Comparison of ENCODE assay signal across 1 cellular context in the genomic region with DNA sequence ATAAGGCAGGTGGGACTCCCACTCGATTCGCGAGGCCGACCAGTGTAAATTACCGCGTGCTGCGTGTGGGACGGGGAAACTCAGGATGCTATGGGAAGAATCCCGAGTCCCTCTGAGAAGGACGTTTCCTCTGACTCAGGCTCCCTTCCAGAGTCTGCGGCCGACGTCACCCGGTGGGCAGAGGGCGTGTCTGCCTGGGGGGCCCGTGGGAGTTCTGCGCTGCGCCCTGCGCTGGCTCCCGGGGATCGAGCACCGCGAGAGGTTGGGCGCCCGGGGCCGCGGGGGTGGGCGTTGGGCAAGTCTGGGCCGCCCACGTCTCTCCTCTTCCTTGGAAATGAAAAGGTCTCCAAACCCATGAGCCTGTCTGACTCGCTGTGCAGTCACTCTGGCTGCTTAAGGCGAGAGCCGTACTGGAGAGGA.
TF ChIP-seq lines count a peak whose summit lies in the region.

No MANE protein-coding gene starts in this region.

TF ChIP-seq in HEK293, 187 proteins besides CTCF, POLR2A, EP300 and RAD21 (continued from another document and continues in another):
- TF ChIP-seq ZNF548 (tag by site-specific recombination; IDR thresholded peaks at IDR 0.05) (no peak), ZNF658 (tag by site-specific recombination; IDR thresholded peaks at IDR 0.05) (no peak), ZNF19 (tag by site-specific recombination; IDR thresholded peaks at IDR 0.05; ENCODE audit: low read depth) (no peak), ZNF792 (tag by site-specific recombination; IDR thresholded peaks at IDR 0.05) (no peak), ZNF132 (tag by site-specific recombination; IDR thresholded peaks at IDR 0.05; ENCODE audit: borderline replicate concordance) (no peak), ZNF777 (tag by site-specific recombination; IDR thresholded peaks at IDR 0.05; ENCODE audit: borderline replicate concordance) (no peak), GLIS2 (tag by site-specific recombination; IDR thresholded peaks at IDR 0.05) (peak; percentile 87), MEIS1 (CRISPR knock-in tag; IDR thresholded peaks at IDR 0.05; ENCODE audit: borderline replicate concordance) (no peak), ZNF223 (tag by site-specific recombination; IDR thresholded peaks at IDR 0.05) (no peak), ZNF184 (tag by site-specific recombination; IDR thresholded peaks at IDR 0.05) (no peak), ZNF140 (tag by site-specific recombination; IDR thresholded peaks at IDR 0.05) (no peak), ZNF2 (tag by site-specific recombination; IDR thresholded peaks at IDR 0.05) (no peak), ZNF768 (tag by site-specific recombination; IDR thresholded peaks at IDR 0.05) (no peak), ZNF121 (tag by site-specific recombination; IDR thresholded peaks at IDR 0.05) (no peak), KLF8 (tag by site-specific recombination; IDR thresholded peaks at IDR 0.05) (no peak), ZBTB48 (tag by site-specific recombination; IDR thresholded peaks at IDR 0.05) (0 out of 2 replicates have a peak, but pooled peaks have one; percentile 9), ZNF394 (tag by site-specific recombination; IDR thresholded peaks at IDR 0.05; ENCODE audit: borderline replicate concordance) (no peak), ZNF76 (tag by site-specific recombination; IDR thresholded peaks at IDR 0.05; ENCODE audit: borderline replicate concordance, low read depth) (0 out of 2 replicates have a peak, but pooled peaks have one; percentile 9), BCL11A (tag by site-specific recombination; IDR thresholded peaks at IDR 0.05; ENCODE audit: low read depth) (no peak), HOXC10 (CRISPR knock-in tag; IDR thresholded peaks at IDR 0.05) (no peak), ZEB2 (tag by site-specific recombination; IDR thresholded peaks at IDR 0.05) (no peak), ZNF664 (tag by site-specific recombination; IDR thresholded peaks at IDR 0.05) (no peak), ZNF791 (tag by site-specific recombination; IDR thresholded peaks at IDR 0.05) (no peak), ZFP3 (tag by site-specific recombination; IDR thresholded peaks at IDR 0.05; ENCODE audit: low read depth) (no peak), ZNF155 (tag by site-specific recombination; IDR thresholded peaks at IDR 0.05) (no peak), OVOL3 (tag by site-specific recombination; IDR thresholded peaks at IDR 0.05) (no peak), ZNF214 (tag by site-specific recombination; IDR thresholded peaks at IDR 0.05; ENCODE audit: borderline replicate concordance) (no peak), ZNF701 (tag by site-specific recombination; IDR thresholded peaks at IDR 0.05) (no peak), ZBTB8A (tag by site-specific recombination; IDR thresholded peaks at IDR 0.05) (peak; percentile 66), ZNF146 (tag by site-specific recombination; IDR thresholded peaks at IDR 0.05) (no peak), MZF1 (tag by site-specific recombination; IDR thresholded peaks at IDR 0.05; ENCODE audit: borderline replicate concordance) (no peak), SP2 (tag by site-specific recombination; IDR thresholded peaks at IDR 0.05) (peak; percentile 53; the same call in 1 of the 2 replicates), ZSCAN16 (tag by site-specific recombination; IDR thresholded peaks at IDR 0.05) (no peak), ZNF560 (tag by site-specific recombination; IDR thresholded peaks at IDR 0.05; ENCODE audit: borderline replicate concordance) (no peak), ZNF416 (tag by site-specific recombination; IDR thresholded peaks at IDR 0.05) (no peak), ZNF248 (tag by site-specific recombination; IDR thresholded peaks at IDR 0.05) (no peak), ZNF274 (IDR thresholded peaks at IDR 0.05; ENCODE audit: low read length) (no peak), ZNF274 (tag by site-specific recombination; IDR thresholded peaks at IDR 0.05; ENCODE audit: borderline replicate concordance) (no peak)
- TF ChIP-seq, protein P1, sequence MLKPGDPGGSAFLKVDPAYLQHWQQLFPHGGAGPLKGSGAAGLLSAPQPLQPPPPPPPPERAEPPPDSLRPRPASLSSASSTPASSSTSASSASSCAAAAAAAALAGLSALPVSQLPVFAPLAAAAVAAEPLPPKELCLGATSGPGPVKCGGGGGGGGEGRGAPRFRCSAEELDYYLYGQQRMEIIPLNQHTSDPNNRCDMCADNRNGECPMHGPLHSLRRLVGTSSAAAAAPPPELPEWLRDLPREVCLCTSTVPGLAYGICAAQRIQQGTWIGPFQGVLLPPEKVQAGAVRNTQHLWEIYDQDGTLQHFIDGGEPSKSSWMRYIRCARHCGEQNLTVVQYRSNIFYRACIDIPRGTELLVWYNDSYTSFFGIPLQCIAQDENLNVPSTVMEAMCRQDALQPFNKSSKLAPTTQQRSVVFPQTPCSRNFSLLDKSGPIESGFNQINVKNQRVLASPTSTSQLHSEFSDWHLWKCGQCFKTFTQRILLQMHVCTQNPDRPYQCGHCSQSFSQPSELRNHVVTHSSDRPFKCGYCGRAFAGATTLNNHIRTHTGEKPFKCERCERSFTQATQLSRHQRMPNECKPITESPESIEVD (tag by site-specific recombination; IDR thresholded peaks at IDR 0.05), result no peak
- TF ChIP-seq, protein P2, sequence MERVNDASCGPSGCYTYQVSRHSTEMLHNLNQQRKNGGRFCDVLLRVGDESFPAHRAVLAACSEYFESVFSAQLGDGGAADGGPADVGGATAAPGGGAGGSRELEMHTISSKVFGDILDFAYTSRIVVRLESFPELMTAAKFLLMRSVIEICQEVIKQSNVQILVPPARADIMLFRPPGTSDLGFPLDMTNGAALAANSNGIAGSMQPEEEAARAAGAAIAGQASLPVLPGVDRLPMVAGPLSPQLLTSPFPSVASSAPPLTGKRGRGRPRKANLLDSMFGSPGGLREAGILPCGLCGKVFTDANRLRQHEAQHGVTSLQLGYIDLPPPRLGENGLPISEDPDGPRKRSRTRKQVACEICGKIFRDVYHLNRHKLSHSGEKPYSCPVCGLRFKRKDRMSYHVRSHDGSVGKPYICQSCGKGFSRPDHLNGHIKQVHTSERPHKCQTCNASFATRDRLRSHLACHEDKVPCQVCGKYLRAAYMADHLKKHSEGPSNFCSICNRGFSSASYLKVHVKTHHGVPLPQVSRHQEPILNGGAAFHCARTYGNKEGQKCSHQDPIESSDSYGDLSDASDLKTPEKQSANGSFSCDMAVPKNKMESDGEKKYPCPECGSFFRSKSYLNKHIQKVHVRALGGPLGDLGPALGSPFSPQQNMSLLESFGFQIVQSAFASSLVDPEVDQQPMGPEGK (tag by site-specific recombination; IDR thresholded peaks at IDR 0.05), result peak; percentile 44
- TF ChIP-seq, protein P3, sequence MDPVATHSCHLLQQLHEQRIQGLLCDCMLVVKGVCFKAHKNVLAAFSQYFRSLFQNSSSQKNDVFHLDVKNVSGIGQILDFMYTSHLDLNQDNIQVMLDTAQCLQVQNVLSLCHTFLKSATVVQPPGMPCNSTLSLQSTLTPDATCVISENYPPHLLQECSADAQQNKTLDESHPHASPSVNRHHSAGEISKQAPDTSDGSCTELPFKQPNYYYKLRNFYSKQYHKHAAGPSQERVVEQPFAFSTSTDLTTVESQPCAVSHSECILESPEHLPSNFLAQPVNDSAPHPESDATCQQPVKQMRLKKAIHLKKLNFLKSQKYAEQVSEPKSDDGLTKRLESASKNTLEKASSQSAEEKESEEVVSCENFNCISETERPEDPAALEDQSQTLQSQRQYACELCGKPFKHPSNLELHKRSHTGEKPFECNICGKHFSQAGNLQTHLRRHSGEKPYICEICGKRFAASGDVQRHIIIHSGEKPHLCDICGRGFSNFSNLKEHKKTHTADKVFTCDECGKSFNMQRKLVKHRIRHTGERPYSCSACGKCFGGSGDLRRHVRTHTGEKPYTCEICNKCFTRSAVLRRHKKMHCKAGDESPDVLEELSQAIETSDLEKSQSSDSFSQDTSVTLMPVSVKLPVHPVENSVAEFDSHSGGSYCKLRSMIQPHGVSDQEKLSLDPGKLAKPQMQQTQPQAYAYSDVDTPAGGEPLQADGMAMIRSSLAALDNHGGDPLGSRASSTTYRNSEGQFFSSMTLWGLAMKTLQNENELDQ (tag by site-specific recombination; IDR thresholded peaks at IDR 0.05; ENCODE audit: low read depth), result no peak
- TF ChIP-seq, protein P4, sequence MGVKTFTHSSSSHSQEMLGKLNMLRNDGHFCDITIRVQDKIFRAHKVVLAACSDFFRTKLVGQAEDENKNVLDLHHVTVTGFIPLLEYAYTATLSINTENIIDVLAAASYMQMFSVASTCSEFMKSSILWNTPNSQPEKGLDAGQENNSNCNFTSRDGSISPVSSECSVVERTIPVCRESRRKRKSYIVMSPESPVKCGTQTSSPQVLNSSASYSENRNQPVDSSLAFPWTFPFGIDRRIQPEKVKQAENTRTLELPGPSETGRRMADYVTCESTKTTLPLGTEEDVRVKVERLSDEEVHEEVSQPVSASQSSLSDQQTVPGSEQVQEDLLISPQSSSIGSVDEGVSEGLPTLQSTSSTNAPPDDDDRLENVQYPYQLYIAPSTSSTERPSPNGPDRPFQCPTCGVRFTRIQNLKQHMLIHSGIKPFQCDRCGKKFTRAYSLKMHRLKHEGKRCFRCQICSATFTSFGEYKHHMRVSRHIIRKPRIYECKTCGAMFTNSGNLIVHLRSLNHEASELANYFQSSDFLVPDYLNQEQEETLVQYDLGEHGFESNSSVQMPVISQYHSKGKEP (tag by site-specific recombination; IDR thresholded peaks at IDR 0.05), result no peak
- TF ChIP-seq, protein P5, sequence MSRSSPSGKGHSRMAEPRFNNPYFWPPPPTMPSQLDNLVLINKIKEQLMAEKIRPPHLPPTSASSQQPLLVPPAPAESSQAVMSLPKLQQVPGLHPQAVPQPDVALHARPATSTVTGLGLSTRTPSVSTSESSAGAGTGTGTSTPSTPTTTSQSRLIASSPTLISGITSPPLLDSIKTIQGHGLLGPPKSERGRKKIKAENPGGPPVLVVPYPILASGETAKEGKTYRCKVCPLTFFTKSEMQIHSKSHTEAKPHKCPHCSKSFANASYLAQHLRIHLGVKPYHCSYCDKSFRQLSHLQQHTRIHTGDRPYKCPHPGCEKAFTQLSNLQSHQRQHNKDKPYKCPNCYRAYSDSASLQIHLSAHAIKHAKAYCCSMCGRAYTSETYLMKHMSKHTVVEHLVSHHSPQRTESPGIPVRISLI (tag by site-specific recombination; IDR thresholded peaks at IDR 0.05), result no peak
- TF ChIP-seq, protein P6, sequence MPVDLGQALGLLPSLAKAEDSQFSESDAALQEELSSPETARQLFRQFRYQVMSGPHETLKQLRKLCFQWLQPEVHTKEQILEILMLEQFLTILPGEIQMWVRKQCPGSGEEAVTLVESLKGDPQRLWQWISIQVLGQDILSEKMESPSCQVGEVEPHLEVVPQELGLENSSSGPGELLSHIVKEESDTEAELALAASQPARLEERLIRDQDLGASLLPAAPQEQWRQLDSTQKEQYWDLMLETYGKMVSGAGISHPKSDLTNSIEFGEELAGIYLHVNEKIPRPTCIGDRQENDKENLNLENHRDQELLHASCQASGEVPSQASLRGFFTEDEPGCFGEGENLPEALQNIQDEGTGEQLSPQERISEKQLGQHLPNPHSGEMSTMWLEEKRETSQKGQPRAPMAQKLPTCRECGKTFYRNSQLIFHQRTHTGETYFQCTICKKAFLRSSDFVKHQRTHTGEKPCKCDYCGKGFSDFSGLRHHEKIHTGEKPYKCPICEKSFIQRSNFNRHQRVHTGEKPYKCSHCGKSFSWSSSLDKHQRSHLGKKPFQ (tag by site-specific recombination; IDR thresholded peaks at IDR 0.05), result no peak
- TF ChIP-seq, protein P7, sequence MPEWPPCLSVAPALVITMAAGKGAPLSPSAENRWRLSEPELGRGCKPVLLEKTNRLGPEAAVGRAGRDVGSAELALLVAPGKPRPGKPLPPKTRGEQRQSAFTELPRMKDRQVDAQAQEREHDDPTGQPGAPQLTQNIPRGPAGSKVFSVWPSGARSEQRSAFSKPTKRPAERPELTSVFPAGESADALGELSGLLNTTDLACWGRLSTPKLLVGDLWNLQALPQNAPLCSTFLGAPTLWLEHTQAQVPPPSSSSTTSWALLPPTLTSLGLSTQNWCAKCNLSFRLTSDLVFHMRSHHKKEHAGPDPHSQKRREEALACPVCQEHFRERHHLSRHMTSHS (tag by site-specific recombination; IDR thresholded peaks at IDR 0.05), result no peak
- TF ChIP-seq, protein P8, sequence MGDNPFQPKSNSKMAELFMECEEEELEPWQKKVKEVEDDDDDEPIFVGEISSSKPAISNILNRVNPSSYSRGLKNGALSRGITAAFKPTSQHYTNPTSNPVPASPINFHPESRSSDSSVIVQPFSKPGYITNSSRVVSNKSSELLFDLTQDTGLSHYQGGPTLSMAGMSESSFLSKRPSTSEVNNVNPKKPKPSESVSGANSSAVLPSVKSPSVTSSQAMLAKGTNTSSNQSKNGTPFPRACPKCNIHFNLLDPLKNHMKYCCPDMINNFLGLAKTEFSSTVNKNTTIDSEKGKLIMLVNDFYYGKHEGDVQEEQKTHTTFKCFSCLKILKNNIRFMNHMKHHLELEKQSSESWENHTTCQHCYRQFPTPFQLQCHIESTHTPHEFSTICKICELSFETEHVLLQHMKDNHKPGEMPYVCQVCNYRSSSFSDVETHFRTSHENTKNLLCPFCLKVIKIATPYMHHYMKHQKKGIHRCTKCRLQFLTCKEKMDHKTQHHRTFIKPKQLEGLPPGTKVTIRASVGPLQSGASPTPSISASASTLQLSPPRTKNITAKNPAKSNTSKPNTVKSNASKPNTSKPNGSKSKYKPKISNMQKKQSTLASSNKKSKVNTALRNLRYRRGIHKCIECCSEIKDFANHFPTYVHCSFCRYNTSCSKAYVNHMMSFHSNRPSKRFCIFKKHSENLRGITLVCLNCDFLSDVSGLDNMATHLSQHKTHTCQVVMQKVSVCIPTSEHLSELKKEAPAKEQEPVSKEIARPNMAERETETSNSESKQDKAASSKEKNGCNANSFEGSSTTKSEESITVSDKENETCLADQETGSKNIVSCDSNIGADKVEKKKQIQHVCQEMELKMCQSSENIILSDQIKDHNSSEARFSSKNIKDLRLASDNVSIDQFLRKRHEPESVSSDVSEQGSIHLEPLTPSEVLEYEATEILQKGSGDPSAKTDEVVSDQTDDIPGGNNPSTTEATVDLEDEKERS (tag by site-specific recombination; IDR thresholded peaks at IDR 0.05), result no peak
- TF ChIP-seq, protein P9, sequence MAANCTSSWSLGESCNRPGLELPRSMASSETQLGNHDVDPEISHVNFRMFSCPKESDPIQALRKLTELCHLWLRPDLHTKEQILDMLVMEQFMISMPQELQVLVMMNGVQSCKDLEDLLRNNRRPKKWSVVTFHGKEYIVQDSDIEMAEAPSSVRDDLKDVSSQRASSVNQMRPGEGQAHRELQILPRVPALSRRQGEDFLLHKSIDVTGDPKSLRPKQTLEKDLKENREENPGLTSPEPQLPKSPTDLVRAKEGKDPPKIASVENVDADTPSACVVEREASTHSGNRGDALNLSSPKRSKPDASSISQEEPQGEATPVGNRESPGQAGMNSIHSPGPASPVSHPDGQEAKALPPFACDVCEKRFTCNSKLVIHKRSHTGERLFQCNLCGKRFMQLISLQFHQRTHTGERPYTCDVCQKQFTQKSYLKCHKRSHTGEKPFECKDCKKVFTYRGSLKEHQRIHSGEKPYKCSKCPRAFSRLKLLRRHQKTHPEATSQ (tag by site-specific recombination; IDR thresholded peaks at IDR 0.05), result no peak
